In genomic region chr20:47792021-47792618, GRCh38 we compare ENCODE assay signal across 8 cellular contexts. TPM values are rescaled to one million over a fixed set of nuclear protein-coding genes. Genes with fewer than 3 reads are reported as not detected.
DNase-seq lines count a peak whose midpoint lies in the region; FAIRE-seq and TF ChIP-seq lines count a peak whose summit lies in the region.

No MANE protein-coding gene starts in this region.

- no peak overlapping the region for H3K9ac ChIP-seq in BLaER1
- no peak overlapping the region for H3K9ac ChIP-seq in endothelial cell of umbilical vein (replicated peaks; ENCODE audit: extremely low read depth, insufficient read depth, low read length)

- in situ Hi-C loops in GM13976 (cut with MboI; ENCODE audit: low sequenced_read_pairs, unreplicated experiment): no loop called here

- no peaks in the 10 kb centered on the region for H3K79me2 ChIP-seq in endothelial cell of umbilical vein (ENCODE audit: control insufficient read depth, insufficient read depth, low read length)

- H3K4me1 ChIP-seq in BLaER1 (peaks cover 9% of the 10 kb centered on the region), endothelial cell of umbilical vein (ENCODE audit: control insufficient read depth, extremely low read depth, insufficient read depth, low read length) (peaks cover 3% of the 10 kb centered on the region)
- no peaks in the 10 kb centered on the region for H3K4me1 ChIP-seq in CD4-positive, alpha-beta memory T cell (ENCODE audit: insufficient read depth, low read length)

- peak overlapping the region; percentile 45 to 84 (median 67) for H3K27ac Mint-ChIP-seq in nephron
- no peak overlapping the region for H3K27ac Mint-ChIP-seq in CD4-positive, alpha-beta memory T cell

- peaks cover 44% of the 10 kb centered on the region for H3K4me1 Mint-ChIP-seq in nephron
- H3K4me1 Mint-ChIP-seq in CD4-positive, alpha-beta memory T cell: peaks cover 0 to 1% (median under 1%) of the 10 kb centered on the region in 4 donors

- dilution Hi-C loops in endothelial cell of umbilical vein (cut with MboI; ENCODE audit: extremely low pct_ligation_motif_present, low sequenced_read_pairs): no loop called here

- BruUV-seq in endothelial cell of umbilical vein (replicated peaks; lab: Mats Ljungman, UMichigan): no TSS peak

- H3K4me3 Mint-ChIP-seq in nephron: peak overlapping the region in 1 of 3 experiments; percentile 0
- H3K4me3 Mint-ChIP-seq in CD4-positive, alpha-beta memory T cell: no peak overlapping the region

- H3K36me3 Mint-ChIP-seq in nephron (ENCODE audit: low read depth): no peaks in the 10 kb centered on the region
- H3K36me3 Mint-ChIP-seq in CD4-positive, alpha-beta memory T cell: no peaks in the 10 kb centered on the region

- H3K4me2 ChIP-seq in BLaER1 (peak overlapping the region; percentile 31), endothelial cell of umbilical vein (ENCODE audit: insufficient read depth, low read length) (no peak overlapping the region)

- no peak for TF ChIP-seq POLR2A in endothelial cell of umbilical vein (IDR thresholded peaks at IDR 0.05; ENCODE audit: low read depth, low read length)

- intact Hi-C loops in endothelial cell of umbilical vein (cut with micrococcal nuclease): loop anchor here (10.0 kb wide), 1 partner anchor 183 kb away; no protein-coding TSS in a partner anchor
- intact Hi-C loops in CD4-positive, alpha-beta memory T cell (cut with micrococcal nuclease): no loop called here

- peak; percentile 35 for DNase-seq in NCI-H1694 treated with DMSO at 0.1 percent for 48 hours (lab: John Stamatoyannopoulos, UW)
- peak; percentile 75 for DNase-seq in endothelial cell of umbilical vein (ENCODE audit: low read depth, low spot score)
- DNase-seq in CD4-positive, alpha-beta memory T cell: no peak
- DNase-seq in NCI-H128 (lab: John Stamatoyannopoulos, UW; ENCODE audit: unreplicated experiment): no peak
- no peak for DNase-seq in midbrain (lab: John Stamatoyannopoulos, UW)
- no peak for DNase-seq in GM13976 (ENCODE audit: low spot score)

- H4K20me1 ChIP-seq in BLaER1: no peaks in the 10 kb centered on the region; the same call in 1 of the 2 replicates
- H4K20me1 ChIP-seq in endothelial cell of umbilical vein (replicated peaks; ENCODE audit: control insufficient read depth, extremely low read depth, insufficient read depth, low read length): no peaks in the 10 kb centered on the region

- H3K27ac ChIP-seq in BLaER1 (no peak overlapping the region), endothelial cell of umbilical vein (ENCODE audit: insufficient read depth, low read depth, low read length) (no peak overlapping the region)
- no peak overlapping the region for H3K27ac ChIP-seq in CD4-positive, alpha-beta memory T cell (ENCODE audit: low read depth, low read length)

- H3K9me1 ChIP-seq in endothelial cell of umbilical vein (replicated peaks; ENCODE audit: control insufficient read depth, extremely low read depth, insufficient read depth, low read length): no peaks in the 10 kb centered on the region

- H3K4me3 ChIP-seq in BLaER1 (no peak overlapping the region), endothelial cell of umbilical vein (replicated peaks in 1 of 3; ENCODE audit: insufficient read depth in 1 of 3, low read depth in 1 of 3, low read length in 3 of 3) (no peak overlapping the region)
- no peak overlapping the region for H3K4me3 ChIP-seq in CD4-positive, alpha-beta memory T cell (ENCODE audit: low read length in 2 of 2)

- POLR2A ChIA-PET in endothelial cell of umbilical vein (lab: Charles Lee): no interaction called here
- POLR2A ChIA-PET in CD4-positive, alpha-beta memory T cell (lab: Charles Lee; ENCODE audit: partially characterized antibody): no interaction called here

- H3K27me3 ChIP-seq in BLaER1: peaks cover 25% of the 10 kb centered on the region
- peaks cover 0 to 3% of the 10 kb centered on the region in 2 experiments for H3K27me3 ChIP-seq in endothelial cell of umbilical vein (ENCODE audit: control insufficient read depth in 2 of 2, insufficient read depth in 2 of 2, low read length in 2 of 2)
- H3K27me3 ChIP-seq in CD4-positive, alpha-beta memory T cell (ENCODE audit: insufficient read depth, low read length): peaks cover 7% of the 10 kb centered on the region

- H3K9me3 ChIP-seq in BLaER1 (no peaks in the 10 kb centered on the region), endothelial cell of umbilical vein (replicated peaks; ENCODE audit: control insufficient read depth, insufficient read depth, low read length) (no peaks in the 10 kb centered on the region)
- no peaks in the 10 kb centered on the region for H3K9me3 ChIP-seq in CD4-positive, alpha-beta memory T cell (ENCODE audit: control insufficient read depth in 1 of 2, low read length in 2 of 2)

- TF ChIP-seq CTCF in endothelial cell of umbilical vein (IDR thresholded peaks at IDR 0.05; ENCODE audit: extremely low read depth in 1 of 2, insufficient read depth in 1 of 2, low read depth in 1 of 2, low read length in 2 of 2): no peak
- TF ChIP-seq CTCF in nephron (IDR thresholded peaks at IDR 0.05; ENCODE audit: unreplicated experiment in 3 of 3): no peak
- no peak for TF ChIP-seq CTCF in GM13976 (IDR thresholded peaks at IDR 0.05; ENCODE audit: borderline replicate concordance, control extremely low read depth, extremely low read depth, insufficient read depth, missing control alignments)

- no peak overlapping the region for H2AFZ ChIP-seq in endothelial cell of umbilical vein (ENCODE audit: low read depth, low read length)

- FAIRE-seq in endothelial cell of umbilical vein (lab: Jason Lieb, UNC): peak; percentile 89

- H3K36me3 ChIP-seq in BLaER1 (no peaks in the 10 kb centered on the region), endothelial cell of umbilical vein (ENCODE audit: control insufficient read depth in 2 of 2, extremely low read depth in 1 of 2, insufficient read depth in 2 of 2, low read length in 2 of 2) (no peaks in the 10 kb centered on the region)
- no peaks in the 10 kb centered on the region for H3K36me3 ChIP-seq in CD4-positive, alpha-beta memory T cell (ENCODE audit: insufficient read depth, low read length)

- H3K9me3 Mint-ChIP-seq in nephron: no peaks in the 10 kb centered on the region
- H3K9me3 Mint-ChIP-seq in CD4-positive, alpha-beta memory T cell: no peaks in the 10 kb centered on the region

- CTCF ChIA-PET in endothelial cell of umbilical vein (lab: Charles Lee): interaction anchor here (1.0 to 1.3 kb wide), 3 partner anchors 10 to 828 kb away, joined by 3 to 8 read pairs (median 4); no protein-coding TSS in a partner anchor
- CTCF ChIA-PET in CD4-positive, alpha-beta memory T cell (lab: Charles Lee; ENCODE audit: partially characterized antibody): no interaction called here

- peaks cover 6% of the 10 kb centered on the region for H3K27me3 Mint-ChIP-seq in nephron (ENCODE audit: low read depth)
- peaks cover 12 to 27% of the 10 kb centered on the region in 2 donors for H3K27me3 Mint-ChIP-seq in CD4-positive, alpha-beta memory T cell

TF ChIP-seq in endothelial cell of umbilical vein, 7 proteins besides CTCF, POLR2A, EP300 and RAD21:
- no peak for TF ChIP-seq POLR2AphosphoS5 (IDR thresholded peaks at IDR 0.05; ENCODE audit: insufficient read depth, low read depth, low read length)
- TF ChIP-seq MYC (IDR thresholded peaks at IDR 0.05; ENCODE audit: low read depth, low read length): no peak
- peak; percentile 34 for TF ChIP-seq FOS (IDR thresholded peaks at IDR 0.05; ENCODE audit: borderline replicate concordance, insufficient read depth, low read length)
- TF ChIP-seq EZH2 (IDR thresholded peaks at IDR 0.05; ENCODE audit: borderline replicate concordance, low read depth, low read length, severe bottlenecking): no peak
- TF ChIP-seq MAX (IDR thresholded peaks at IDR 0.05; ENCODE audit: insufficient read depth, insufficient read length): no peak
- TF ChIP-seq GATA2 (IDR thresholded peaks at IDR 0.05; ENCODE audit: insufficient read depth, insufficient read length, low read depth, low read length): no peak
- no peak for TF ChIP-seq JUN (IDR thresholded peaks at IDR 0.05; ENCODE audit: borderline replicate concordance, insufficient read depth, insufficient read length, low read depth)
TF ChIP-seq in endothelial cell of umbilical vein: peak in this region for 1.

RNA-seq across cellular contexts. Expression of gene SULF2, which starts 6.8 kb away (rescaled TPM):
- 140 and 160 TPM in 2 replicates for total RNA-seq in endothelial cell of umbilical vein
- polyA plus RNA-seq in endothelial cell of umbilical vein: 58.5 and 78.8 TPM in 2 replicates
- 40.5 and 42.7 TPM in 2 replicates for polyA plus RNA-seq in endothelial cell of umbilical vein (2011; cell fraction: cytosol; rRNA removed)
- 38.9 and 54.0 TPM in 2 replicates for polyA plus RNA-seq in endothelial cell of umbilical vein (2011; cell fraction: nucleus; rRNA removed)
- 116 and 138 TPM in 2 replicates for polyA plus RNA-seq in endothelial cell of umbilical vein (2012)
- 107 and 134 TPM in 2 replicates for polyA minus RNA-seq in endothelial cell of umbilical vein
- not detected for polyA minus RNA-seq in endothelial cell of umbilical vein (2011; cell fraction: cytosol; rRNA and poly(A)+ RNA removed)
- 49.6 and 80.8 TPM in 2 replicates for polyA minus RNA-seq in endothelial cell of umbilical vein (2011; cell fraction: nucleus; rRNA and poly(A)+ RNA removed)
- total RNA-seq in CD4-positive, alpha-beta memory T cell: 1 to 10 TPM in 1 of 2 experiments, under 1 TPM in 1; 0.55 to 1.3 TPM
- polyA plus RNA-seq in CD4-positive, alpha-beta memory T cell: under 1 TPM; 0.16 to 0.55 TPM

Comparison
In these comparisons a context has a peak if more than half of its experiments do, and no peak if none do; other contexts are left out.
1. DNase-seq: peak in NCI-H1694 treated with DMSO at 0.1 percent for 48 hours (single experiment) and endothelial cell of umbilical vein (single experiment); none in CD4-positive, alpha-beta memory T cell (0 of 5), NCI-H128 (single experiment), midbrain (single experiment) and GM13976 (single experiment).
2. H3K27ac Mint-ChIP-seq: peak in nephron (3 of 3); none in CD4-positive, alpha-beta memory T cell (0 of 7).
3. RNA of gene SULF2, which starts 6.8 kb away (total RNA-seq): 140 to 160 TPM in endothelial cell of umbilical vein; 0.55 to 1.3 TPM in CD4-positive, alpha-beta memory T cell; every median in the first group is over 10 times any median in the second.